In the genomic region with DNA sequence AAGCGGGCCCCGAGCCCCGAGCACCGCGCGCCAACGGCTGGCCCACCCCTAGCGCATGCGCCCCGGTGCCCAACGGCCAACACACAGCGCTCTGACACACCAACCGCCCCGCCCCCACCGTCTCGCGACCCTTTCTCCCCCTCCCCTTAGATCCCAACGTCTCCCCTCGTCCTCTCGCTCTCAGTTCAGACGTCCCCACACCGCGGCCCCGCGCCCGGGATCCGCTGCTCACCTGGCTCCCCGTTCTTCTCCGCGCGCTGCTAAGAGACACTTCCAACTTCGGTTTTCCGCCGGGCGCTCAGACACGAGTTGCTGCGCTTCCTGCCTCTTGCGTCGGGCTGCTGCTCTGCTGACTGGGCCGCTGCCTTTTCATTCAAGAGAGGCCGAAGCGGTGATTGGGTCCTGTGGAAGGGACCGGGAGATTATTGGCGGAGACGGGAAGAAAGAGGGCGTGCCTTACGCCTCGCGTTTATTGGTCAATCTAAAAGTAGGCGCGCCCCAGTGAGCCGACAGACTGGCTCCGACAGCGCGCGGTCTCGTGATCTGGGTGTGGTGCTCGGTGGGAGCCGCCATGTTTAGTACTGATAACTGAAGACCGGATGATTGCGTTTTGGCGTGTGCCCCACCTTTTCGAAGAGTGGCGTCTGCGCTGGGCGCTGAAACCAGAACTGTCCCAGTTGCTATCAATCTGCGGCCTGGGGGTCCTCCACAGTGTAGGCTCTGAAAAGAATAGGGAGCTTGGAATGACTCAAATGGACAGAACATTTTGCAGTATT, we compare ENCODE assay signal across 1 cellular context.
TF ChIP-seq lines count a peak whose summit lies in the region.

DDX39A (minus strand) TSS at position 304 of the 776 bp plus-strand sequence. CDS start 6,121 bp downstream, outside the sequence.

TF ChIP-seq in GM23338, 12 proteins besides CTCF, POLR2A, EP300 and RAD21:
- no peak for TF ChIP-seq JUNB (IDR thresholded peaks at IDR 0.05; ENCODE audit: unreplicated experiment)
- TF ChIP-seq ZNF114 (CRISPR knock-in tag; IDR thresholded peaks at IDR 0.05) = no peak
- peak; percentile 43; the same call in 1 of the 2 replicates for TF ChIP-seq CREB1 (CRISPR knock-in tag; IDR thresholded peaks at IDR 0.05; ENCODE audit: low read depth)
- peak; percentile 85 for TF ChIP-seq POLR2AphosphoS5 (IDR thresholded peaks at IDR 0.05; ENCODE audit: low read depth)
- TF ChIP-seq, protein P1, sequence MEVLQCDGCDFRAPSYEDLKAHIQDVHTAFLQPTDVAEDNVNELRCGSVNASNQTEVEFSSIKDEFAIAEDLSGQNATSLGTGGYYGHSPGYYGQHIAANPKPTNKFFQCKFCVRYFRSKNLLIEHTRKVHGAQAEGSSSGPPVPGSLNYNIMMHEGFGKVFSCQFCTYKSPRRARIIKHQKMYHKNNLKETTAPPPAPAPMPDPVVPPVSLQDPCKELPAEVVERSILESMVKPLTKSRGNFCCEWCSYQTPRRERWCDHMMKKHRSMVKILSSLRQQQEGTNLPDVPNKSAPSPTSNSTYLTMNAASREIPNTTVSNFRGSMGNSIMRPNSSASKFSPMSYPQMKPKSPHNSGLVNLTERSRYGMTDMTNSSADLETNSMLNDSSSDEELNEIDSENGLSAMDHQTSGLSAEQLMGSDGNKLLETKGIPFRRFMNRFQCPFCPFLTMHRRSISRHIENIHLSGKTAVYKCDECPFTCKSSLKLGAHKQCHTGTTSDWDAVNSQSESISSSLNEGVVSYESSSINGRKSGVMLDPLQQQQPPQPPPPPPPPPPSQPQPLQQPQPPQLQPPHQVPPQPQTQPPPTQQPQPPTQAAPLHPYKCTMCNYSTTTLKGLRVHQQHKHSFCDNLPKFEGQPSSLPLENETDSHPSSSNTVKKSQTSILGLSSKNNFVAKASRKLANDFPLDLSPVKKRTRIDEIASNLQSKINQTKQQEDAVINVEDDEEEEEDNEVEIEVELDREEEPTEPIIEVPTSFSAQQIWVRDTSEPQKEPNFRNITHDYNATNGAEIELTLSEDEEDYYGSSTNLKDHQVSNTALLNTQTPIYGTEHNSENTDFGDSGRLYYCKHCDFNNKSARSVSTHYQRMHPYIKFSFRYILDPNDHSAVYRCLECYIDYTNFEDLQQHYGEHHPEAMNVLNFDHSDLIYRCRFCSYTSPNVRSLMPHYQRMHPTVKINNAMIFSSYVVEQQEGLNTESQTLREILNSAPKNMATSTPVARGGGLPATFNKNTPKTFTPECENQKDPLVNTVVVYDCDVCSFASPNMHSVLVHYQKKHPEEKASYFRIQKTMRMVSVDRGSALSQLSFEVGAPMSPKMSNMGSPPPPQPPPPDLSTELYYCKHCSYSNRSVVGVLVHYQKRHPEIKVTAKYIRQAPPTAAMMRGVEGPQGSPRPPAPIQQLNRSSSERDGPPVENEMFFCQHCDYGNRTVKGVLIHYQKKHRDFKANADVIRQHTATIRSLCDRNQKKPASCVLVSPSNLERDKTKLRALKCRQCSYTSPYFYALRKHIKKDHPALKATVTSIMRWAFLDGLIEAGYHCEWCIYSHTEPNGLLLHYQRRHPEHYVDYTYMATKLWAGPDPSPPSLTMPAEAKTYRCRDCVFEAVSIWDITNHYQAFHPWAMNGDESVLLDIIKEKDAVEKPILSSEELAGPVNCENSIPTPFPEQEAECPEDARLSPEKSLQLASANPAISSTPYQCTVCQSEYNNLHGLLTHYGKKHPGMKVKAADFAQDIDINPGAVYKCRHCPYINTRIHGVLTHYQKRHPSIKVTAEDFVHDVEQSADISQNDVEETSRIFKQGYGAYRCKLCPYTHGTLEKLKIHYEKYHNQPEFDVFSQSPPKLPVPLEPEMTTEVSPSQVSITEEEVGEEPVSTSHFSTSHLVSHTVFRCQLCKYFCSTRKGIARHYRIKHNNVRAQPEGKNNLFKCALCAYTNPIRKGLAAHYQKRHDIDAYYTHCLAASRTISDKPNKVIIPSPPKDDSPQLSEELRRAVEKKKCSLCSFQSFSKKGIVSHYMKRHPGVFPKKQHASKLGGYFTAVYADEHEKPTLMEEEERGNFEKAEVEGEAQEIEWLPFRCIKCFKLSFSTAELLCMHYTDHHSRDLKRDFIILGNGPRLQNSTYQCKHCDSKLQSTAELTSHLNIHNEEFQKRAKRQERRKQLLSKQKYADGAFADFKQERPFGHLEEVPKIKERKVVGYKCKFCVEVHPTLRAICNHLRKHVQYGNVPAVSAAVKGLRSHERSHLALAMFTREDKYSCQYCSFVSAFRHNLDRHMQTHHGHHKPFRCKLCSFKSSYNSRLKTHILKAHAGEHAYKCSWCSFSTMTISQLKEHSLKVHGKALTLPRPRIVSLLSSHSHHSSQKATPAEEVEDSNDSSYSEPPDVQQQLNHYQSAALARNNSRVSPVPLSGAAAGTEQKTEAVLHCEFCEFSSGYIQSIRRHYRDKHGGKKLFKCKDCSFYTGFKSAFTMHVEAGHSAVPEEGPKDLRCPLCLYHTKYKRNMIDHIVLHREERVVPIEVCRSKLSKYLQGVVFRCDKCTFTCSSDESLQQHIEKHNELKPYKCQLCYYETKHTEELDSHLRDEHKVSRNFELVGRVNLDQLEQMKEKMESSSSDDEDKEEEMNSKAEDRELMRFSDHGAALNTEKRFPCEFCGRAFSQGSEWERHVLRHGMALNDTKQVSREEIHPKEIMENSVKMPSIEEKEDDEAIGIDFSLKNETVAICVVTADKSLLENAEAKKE (CRISPR knock-in tag; IDR thresholded peaks at IDR 0.05) = no peak
- TF ChIP-seq ETS1 (IDR thresholded peaks at IDR 0.05) = no peak
